Comparison of ENCODE assay signal across 29 cellular contexts in the genomic region with DNA sequence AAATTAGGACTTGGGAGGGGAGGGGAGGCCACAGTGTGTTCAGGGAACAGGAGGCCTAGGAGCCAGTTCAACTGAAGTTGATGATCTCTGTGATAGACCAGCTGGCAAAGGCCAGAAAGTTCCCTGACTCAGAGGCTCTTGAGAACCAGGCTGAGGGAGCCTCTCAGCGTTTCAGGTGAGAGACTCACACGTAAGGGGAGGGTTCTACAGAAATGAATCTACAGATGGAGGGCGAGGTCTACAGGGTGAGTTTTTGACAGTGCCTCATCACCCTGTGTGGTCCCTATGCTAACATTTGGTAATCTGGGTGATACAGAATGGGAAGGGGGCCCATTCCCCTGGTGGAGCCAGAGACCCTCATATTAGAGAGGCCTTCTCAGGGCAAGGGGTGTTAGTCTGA. TPM values are rescaled to one million over a fixed set of nuclear protein-coding genes. Genes with fewer than 3 reads are reported as not detected.
"Had no signal": no experiment of that assay in that cellular context is flagged by ENCODE, and none has a peak within 500 bp of the region (broad histone marks: within the 10 kb centered on the region; RNA-seq: fewer than 3 reads in every experiment).

No MANE protein-coding gene starts in this region.

- H3K36me3 Mint-ChIP-seq: naive thymus-derived CD8-positive, alpha-beta T cell had no signal

- H3K4me3 Mint-ChIP-seq: naive thymus-derived CD8-positive, alpha-beta T cell; nephron; neural crest cell; stimulated activated naive CD8-positive, alpha-beta T cell treated with anti-CD3 and anti-CD28 coated beads, Interleukin-15, Interleukin-2, amounts not matched to agents 100 ng/mL and 50 ng/mL, for 24 hours had no signal

- H3K9me3 ChIP-seq: lower lobe of right lung, pancreas, prostate gland, suprapubic skin, thoracic aorta, tibial artery, upper lobe of right lung had no signal

- H3K4me1 ChIP-seq: lower lobe of right lung, pancreas, prostate gland, suprapubic skin, tibial artery, upper lobe of right lung had no signal

- H3K4me1 Mint-ChIP-seq: nephron had no signal

- H3K27ac Mint-ChIP-seq: naive thymus-derived CD8-positive, alpha-beta T cell; nephron; stimulated activated naive CD8-positive, alpha-beta T cell treated with anti-CD3 and anti-CD28 coated beads, Interleukin-15, Interleukin-2, amounts not matched to agents 100 ng/mL and 50 ng/mL, for 24 hours had no signal

- H3K9me3 Mint-ChIP-seq: naive thymus-derived CD8-positive, alpha-beta T cell; nephron; neural crest cell; stimulated activated naive CD8-positive, alpha-beta T cell treated with anti-CD3 and anti-CD28 coated beads, Interleukin-15, Interleukin-2, amounts not matched to agents 100 ng/mL and 50 ng/mL, for 24 hours had no signal

- ATAC-seq: left cardiac atrium; left lobe of liver; lower lobe of right lung; naive thymus-derived CD8-positive, alpha-beta T cell; pancreas; right cardiac atrium; sciatic nerve; upper lobe of right lung had no signal

- H3K4me3 ChIP-seq: lower lobe of right lung, pancreas, prostate gland, skin epidermis, suprapubic skin, thoracic aorta, tibial artery, upper lobe of right lung had no signal

- H3K36me3 ChIP-seq: lower lobe of right lung, pancreas, prostate gland, suprapubic skin, thoracic aorta, tibial artery, upper lobe of right lung had no signal

- H3K27ac ChIP-seq: lower lobe of right lung, pancreas, prostate gland, skin epidermis, suprapubic skin, thoracic aorta, tibial artery, upper lobe of right lung had no signal

- H3K27me3 ChIP-seq: pancreas had no signal

- DNase-seq: hippocampal formation; kidney glomerular epithelial cell; left cardiac atrium; lower lobe of right lung; mammary epithelial cell; mesenchymal stem cell; naive thymus-derived CD8-positive, alpha-beta T cell; nucleus accumbens; pancreas; retina; right cardiac atrium; stimulated activated CD4-positive, alpha-beta T cell treated with anti-CD3 and anti-CD28 coated beads, Interleukin-12 subunit alpha, Interleukin-12 subunit beta, amount 100 ng/mL, for 4 hours; stimulated activated CD4-positive, alpha-beta T cell treated with anti-CD3 and anti-CD28 coated beads, Interleukin-2, amount 100 ng/mL, for 48 hours; stimulated activated CD4-positive, alpha-beta T cell treated with anti-CD3 and anti-CD28 coated beads, Interleukin-4, amount 100 ng/mL, for 4 hours; stimulated activated CD8-positive, alpha-beta memory T cell treated with anti-CD3 and anti-CD28 coated beads, Interleukin-4, amount 100 ng/mL, for 48 hours; stimulated activated naive CD4-positive, alpha-beta T cell; trophoblast cell; upper lobe of right lung had no signal

RNA-seq across cellular contexts. Expression of a gene that starts 32.0 kb away (rescaled TPM):
- total RNA-seq: thoracic aorta had no signal

RNA-seq across cellular contexts. Expression of a gene that starts 32.2 kb away (rescaled TPM):
- total RNA-seq: left lobe of liver; liver; mammary epithelial cell; naive thymus-derived CD8-positive, alpha-beta T cell; right cardiac atrium; suprapubic skin; thoracic aorta; upper lobe of right lung had no signal
